3 cellular contexts compared by ENCODE assay signal in the genomic region with DNA sequence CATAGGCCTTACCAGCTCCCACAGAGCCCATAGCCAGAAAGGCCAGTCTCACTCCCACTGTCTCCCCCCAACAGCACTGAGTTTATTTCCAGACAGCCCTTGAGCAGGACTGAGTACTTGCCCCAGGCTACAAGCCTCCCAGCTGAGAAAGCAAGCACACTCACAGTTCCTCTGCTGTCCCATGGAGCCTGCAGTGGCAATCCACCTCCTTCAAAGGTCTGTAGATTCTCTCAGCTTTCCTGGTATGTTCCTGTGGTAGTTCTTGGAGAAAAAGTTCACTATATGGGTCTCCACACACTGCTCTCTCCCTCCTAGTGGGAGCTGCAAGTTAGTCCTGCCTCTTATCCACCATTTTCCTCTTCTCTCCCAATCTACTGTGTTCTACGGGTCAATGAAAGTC.
"Had no signal": no experiment of that assay in that cellular context is flagged by ENCODE, and none has a peak within 500 bp of the region (broad histone marks: within the 10 kb centered on the region; RNA-seq: fewer than 3 reads in every experiment).

No MANE protein-coding gene starts in this region.

- H3K4me3 ChIP-seq: GM12878 had no signal

- ATAC-seq: GM12878 had no signal

- DNase-seq: GDM1, GF-D8 had no signal
